23 cellular contexts compared by ENCODE assay signal in genomic region chr9:87533291-87533690, GRCh38.
"Had no signal": no experiment of that assay in that cellular context is flagged by ENCODE, and none has a peak within 500 bp of the region (broad histone marks: within the 10 kb centered on the region; RNA-seq: fewer than 3 reads in every experiment).

No MANE protein-coding gene starts in this region.

- H3K27ac Mint-ChIP-seq: activated B cell treated with CpG ODN at 0.5 μM for 24 hours; activated CD4-positive, alpha-beta T cell treated with anti-CD3 and anti-CD28 coated beads for 36 hours; activated naive CD4-positive, alpha-beta T cell treated with anti-CD3 and anti-CD28 coated beads, Interleukin-2, amount 50 U/mL, for 72 hours; activated T-cell treated with anti-CD3 and anti-CD28 coated beads, Interleukin-2, amount 50 U/mL, for 24 hours; activated T-helper 17 cell treated with anti-CD3 and anti-CD28 coated beads, Interleukin-2, amount 50 U/mL, for 72 hours; natural killer cell had no signal

- H3K4me3 Mint-ChIP-seq: activated B cell treated with CpG ODN at 0.5 μM for 24 hours; activated CD4-positive, alpha-beta T cell treated with anti-CD3 and anti-CD28 coated beads for 36 hours; activated T-cell treated with anti-CD3 and anti-CD28 coated beads, Interleukin-2, amount 50 U/mL, for 24 hours; activated T-helper 17 cell treated with anti-CD3 and anti-CD28 coated beads, Interleukin-2, amount 50 U/mL, for 72 hours; natural killer cell had no signal

- H3K36me3 ChIP-seq: ovary, right atrium auricular region, thyroid gland, upper lobe of right lung had no signal

- H3K27ac ChIP-seq: ovary, psoas muscle, right atrium auricular region, thyroid gland, upper lobe of right lung had no signal

- H3K9me3 Mint-ChIP-seq: activated B cell treated with CpG ODN at 0.5 μM for 24 hours; activated naive CD4-positive, alpha-beta T cell treated with anti-CD3 and anti-CD28 coated beads, Interleukin-2, amount 50 U/mL, for 72 hours; activated T-cell treated with anti-CD3 and anti-CD28 coated beads, Interleukin-2, amount 50 U/mL, for 24 hours; activated T-helper 17 cell treated with anti-CD3 and anti-CD28 coated beads, Interleukin-2, amount 50 U/mL, for 72 hours; natural killer cell had no signal

- DNase-seq: activated B cell treated with CpG ODN at 0.5 μM for 24 hours; activated CD4-positive, alpha-beta T cell treated with anti-CD3 and anti-CD28 coated beads for 36 hours; activated CD4-positive, alpha-beta T cell treated with anti-CD3 and anti-CD28 coated beads, Interleukin-2, amount 50 U/mL, for 4 hours; activated CD8-positive, alpha-beta memory T cell treated with anti-CD3 and anti-CD28 coated beads for 24 hours; activated CD8-positive, alpha-beta memory T cell treated with anti-CD3 and anti-CD28 coated beads, Interleukin-2, amount 50 U/mL, for 4 hours; activated T-cell treated with anti-CD3 and anti-CD28 coated beads, Interleukin-2, amount 50 U/mL, for 24 hours; central memory CD4-positive, alpha-beta T cell; dermis blood vessel endothelial cell; effector CD8-positive, alpha-beta T cell; hypothalamus; left ventricle myocardium superior; mammary epithelial cell; midbrain; natural killer cell; ovary; psoas muscle; stimulated activated CD4-positive, alpha-beta T cell treated with anti-CD3 and anti-CD28 coated beads, Interleukin-4, amount 100 ng/mL, for 24 hours; stimulated activated naive CD4-positive, alpha-beta T cell treated with Interleukin-2 at 50 U/mL for 16 hours; thyroid gland; upper lobe of right lung had no signal

- H3K4me3 ChIP-seq: ovary, psoas muscle, right atrium auricular region, thyroid gland, upper lobe of right lung had no signal

- H3K9me3 ChIP-seq: ovary, psoas muscle, right atrium auricular region, thyroid gland, upper lobe of right lung had no signal

- ATAC-seq: activated CD4-positive, alpha-beta T cell treated with anti-CD3 and anti-CD28 coated beads for 36 hours; activated naive CD4-positive, alpha-beta T cell treated with anti-CD3 and anti-CD28 coated beads, Interleukin-2, amount 50 U/mL, for 72 hours; activated T-helper 17 cell treated with anti-CD3 and anti-CD28 coated beads, Interleukin-2, amount 50 U/mL, for 72 hours; left ventricle myocardium superior; natural killer cell; psoas muscle; upper lobe of right lung had no signal

- H3K27me3 ChIP-seq: ovary, right atrium auricular region, thyroid gland, upper lobe of right lung had no signal

- H3K36me3 Mint-ChIP-seq: activated naive CD4-positive, alpha-beta T cell treated with anti-CD3 and anti-CD28 coated beads, Interleukin-2, amount 50 U/mL, for 72 hours; natural killer cell had no signal

- H3K4me1 Mint-ChIP-seq: activated B cell treated with CpG ODN at 0.5 μM for 24 hours had no signal

- H3K27me3 Mint-ChIP-seq: activated CD4-positive, alpha-beta T cell treated with anti-CD3 and anti-CD28 coated beads for 36 hours; activated T-cell treated with anti-CD3 and anti-CD28 coated beads, Interleukin-2, amount 50 U/mL, for 24 hours; activated T-helper 17 cell treated with anti-CD3 and anti-CD28 coated beads, Interleukin-2, amount 50 U/mL, for 72 hours had no signal

- H3K4me1 ChIP-seq: psoas muscle, right atrium auricular region had no signal
